23 cellular contexts compared by ENCODE assay signal in genomic region chr6:69570126-69570525, GRCh38.
"Had no signal": no experiment of that assay in that cellular context is flagged by ENCODE, and none has a peak within 500 bp of the region (broad histone marks: within the 10 kb centered on the region; RNA-seq: fewer than 3 reads in every experiment).

No MANE protein-coding gene starts in this region.

- ATAC-seq: left colon; left ventricle myocardium superior; psoas muscle; right lobe of liver; stimulated activated naive B cell treated with anti-CD40 and anti-IgM and Interleukin-4, amounts not matched to agents 10 μg/mL and 1 μg/mL and 100 μg/mL, for 72 hours; stimulated activated naive CD8-positive, alpha-beta T cell treated with anti-CD3 and anti-CD28 coated beads, Interleukin-15, amount 100 ng/mL, for 72 hours; upper lobe of right lung had no signal

- H3K9me3 Mint-ChIP-seq: nephron progenitor cell; stimulated activated naive B cell treated with anti-CD40 and anti-IgM and Interleukin-4, amounts not matched to agents 10 μg/mL and 1 μg/mL and 100 μg/mL, for 72 hours; stimulated activated naive CD8-positive, alpha-beta T cell treated with anti-CD3 and anti-CD28 coated beads, Interleukin-15, amount 100 ng/mL, for 72 hours had no signal

- H3K27me3 ChIP-seq: hepatocyte, right lobe of liver, testis, tibial nerve, upper lobe of right lung, vagina had no signal

- H3K9me3 ChIP-seq: psoas muscle, right lobe of liver, testis, vagina had no signal

- H3K36me3 Mint-ChIP-seq: naive B cell; stimulated activated naive B cell treated with anti-CD40 and anti-IgM and Interleukin-4, amounts not matched to agents 10 μg/mL and 1 μg/mL and 100 μg/mL, for 72 hours had no signal

- DNase-seq: dermis blood vessel endothelial cell; endodermal cell; erythroblast; foreskin melanocyte; head of caudate nucleus; left colon; left ventricle myocardium superior; naive B cell; nephron progenitor cell; psoas muscle; retina; right lobe of liver; stimulated activated CD4-positive, alpha-beta T cell treated with anti-CD3 and anti-CD28 coated beads, Interleukin-2, amount 100 ng/mL, for 24 hours; stimulated activated CD4-positive, alpha-beta T cell treated with anti-CD3 and anti-CD28 coated beads, Interleukin-4, amount 100 ng/mL, for 4 hours; stimulated activated naive B cell treated with anti-CD40 and anti-IgM and Interleukin-4, amounts not matched to agents 10 μg/mL and 1 μg/mL and 100 μg/mL, for 72 hours; stimulated activated naive CD8-positive, alpha-beta T cell treated with anti-CD3 and anti-CD28 coated beads, Interleukin-15, amount 100 ng/mL, for 72 hours; testis; upper lobe of right lung had no signal

- FAIRE-seq: endothelial cell of umbilical vein had no signal

- H3K36me3 ChIP-seq: right lobe of liver, tibial nerve, upper lobe of right lung, vagina had no signal

- H3K27me3 Mint-ChIP-seq: stimulated activated naive B cell treated with anti-CD40 and anti-IgM and Interleukin-4, amounts not matched to agents 10 μg/mL and 1 μg/mL and 100 μg/mL, for 72 hours had no signal

- H3K4me1 Mint-ChIP-seq: endodermal cell; naive B cell; nephron progenitor cell; stimulated activated naive B cell treated with anti-CD40 and anti-IgM and Interleukin-4, amounts not matched to agents 10 μg/mL and 1 μg/mL and 100 μg/mL, for 72 hours; stimulated activated naive CD8-positive, alpha-beta T cell treated with anti-CD3 and anti-CD28 coated beads, Interleukin-15, amount 100 ng/mL, for 72 hours had no signal

- H3K27ac Mint-ChIP-seq: endodermal cell; naive B cell; nephron progenitor cell; stimulated activated naive B cell treated with anti-CD40 and anti-IgM and Interleukin-4, amounts not matched to agents 10 μg/mL and 1 μg/mL and 100 μg/mL, for 72 hours; stimulated activated naive CD8-positive, alpha-beta T cell treated with anti-CD3 and anti-CD28 coated beads, Interleukin-15, amount 100 ng/mL, for 72 hours had no signal

- H3K4me1 ChIP-seq: psoas muscle, right lobe of liver, testis, tibial nerve, upper lobe of right lung, vagina had no signal

- H3K4me3 Mint-ChIP-seq: endodermal cell; naive B cell; nephron progenitor cell; stimulated activated naive B cell treated with anti-CD40 and anti-IgM and Interleukin-4, amounts not matched to agents 10 μg/mL and 1 μg/mL and 100 μg/mL, for 72 hours; stimulated activated naive CD8-positive, alpha-beta T cell treated with anti-CD3 and anti-CD28 coated beads, Interleukin-15, amount 100 ng/mL, for 72 hours had no signal

- H3K4me3 ChIP-seq: hepatocyte, lung, psoas muscle, right lobe of liver, testis, tibial nerve, upper lobe of right lung, vagina had no signal
